19 cellular contexts compared by ENCODE assay signal in genomic region chr18:34926683-34927082, GRCh38.
A peak's percentile ranks its signal among the peaks of the same experiment; 100 is the strongest.
DNase-seq lines count a peak whose midpoint lies in the region; ATAC-seq, FAIRE-seq and TF ChIP-seq lines count a peak whose summit lies in the region.
"Had no signal": no experiment of that assay in that cellular context is flagged by ENCODE, and none has a peak within 500 bp of the region (broad histone marks: within the 10 kb centered on the region; RNA-seq: fewer than 3 reads in every experiment).

No MANE protein-coding gene starts in this region.

- no peak overlapping the region for H3K23ac ChIP-seq in trophoblast cell (ENCODE audit: low read length)

- peaks cover 13% of the 10 kb centered on the region for H3K79me1 ChIP-seq in trophoblast cell (ENCODE audit: low read length)

- H3K27me3 ChIP-seq in HepG2 (ENCODE audit: control insufficient read depth in 1 of 2, insufficient read depth in 2 of 2, low read length in 2 of 2) (no peaks in the 10 kb centered on the region), right lobe of liver (no peaks in the 10 kb centered on the region), trophoblast cell (ENCODE audit: insufficient read depth, low read length) (no peaks in the 10 kb centered on the region)
- H3K27me3 ChIP-seq: BE2C, BLaER1 had no signal

- H4K12ac ChIP-seq in trophoblast cell (ENCODE audit: low read depth, low read length), result no peak overlapping the region

- H3K4me2 ChIP-seq in HepG2 (ENCODE audit: low read depth, low read length), result peak overlapping the region; percentile 92; the same call in 1 of the 2 replicates
- no peak overlapping the region for H3K4me2 ChIP-seq in trophoblast cell (ENCODE audit: low read length)
- H3K4me2 ChIP-seq: A549, BLaER1 had no signal

- intact Hi-C loops in HepG2 (cut with micrococcal nuclease; ENCODE audit: unreplicated experiment) (loop anchor here (5.0 kb wide), 1 partner anchor 44 kb away; no protein-coding TSS in a partner anchor), right lobe of liver (cut with DNase I) (no loop called here)

- CTCF ChIA-PET in HepG2 (lab: Yijun Ruan, JAX; ENCODE audit: low intra/inter-chr PET ratio, low total read pairs), result no interaction called here

- H3K4me1 ChIP-seq in HepG2 (ENCODE audit: insufficient read depth, low read length) (peaks cover 91% of the 10 kb centered on the region), right lobe of liver (peaks cover 0 to 11% (median 0%) of the 10 kb centered on the region in 4 donors), trophoblast cell (ENCODE audit: control insufficient read depth in 1 of 2, insufficient read depth in 2 of 2, low read length in 2 of 2) (peaks cover 6 to 11% of the 10 kb centered on the region in 2 experiments)
- H3K4me1 ChIP-seq: BE2C, BLaER1 had no signal

- no peaks in the 10 kb centered on the region for H3K9me3 ChIP-seq in HepG2 (ENCODE audit: low read length)
- no peaks in the 10 kb centered on the region for H3K9me3 ChIP-seq in right lobe of liver
- no peaks in the 10 kb centered on the region for H3K9me3 ChIP-seq in trophoblast cell (ENCODE audit: insufficient read depth, low read depth, low read length)
- H3K9me3 ChIP-seq: BE2C, BLaER1 had no signal

- no peak overlapping the region for H2BK120ac ChIP-seq in trophoblast cell (ENCODE audit: insufficient read depth, low read length, poor library complexity)

- H2AK5ac ChIP-seq in trophoblast cell (ENCODE audit: low read length), result no peak overlapping the region

- no peak overlapping the region for H2BK12ac ChIP-seq in trophoblast cell (ENCODE audit: low read length)

- DNase-seq in HepG2 (ENCODE audit: low spot score) (no peak), right lobe of liver (no peak), trophoblast cell (peak; percentile 7 to 70), AG08395 (ENCODE audit: low spot score) (no peak), DMS 273 (lab: John Stamatoyannopoulos, UW; ENCODE audit: unreplicated experiment) (no peak)
- DNase-seq: BE2C; C1 segment of cervical spinal cord; CD4-positive, alpha-beta memory T cell; CD4-positive, CD25-positive, alpha-beta regulatory T cell; CD8-positive, alpha-beta memory T cell; COR-L47; DMS79 treated with DMSO at 0.1 percent for 48 hours; GF-D8 had no signal

- TF ChIP-seq RAD21 in HepG2 (CRISPR knock-in tag; IDR thresholded peaks at IDR 0.05), result no peak

- H2BK5ac ChIP-seq in trophoblast cell (ENCODE audit: low read depth, low read length, poor library complexity), result no peak overlapping the region

- TF ChIP-seq CTCF in HepG2 (CRISPR knock-in tag; IDR thresholded peaks at IDR 0.05) (no peak), right lobe of liver (IDR thresholded peaks at IDR 0.05) (no peak)

- in situ Hi-C loops in HepG2 (cut with HindIII; ENCODE audit: extremely low pct_ligation_motif_present, low pct_unique_long_range_greater_than_20kb), result no loop called here

- H2AFZ ChIP-seq in HepG2 (ENCODE audit: low read length), result no peak overlapping the region
- no peak overlapping the region for H2AFZ ChIP-seq in trophoblast cell (ENCODE audit: insufficient read depth, low read length, poor library complexity)

- H3K27ac ChIP-seq in HepG2 (ENCODE audit: extremely low read length, insufficient read depth, low read length), result no peak overlapping the region
- no peak overlapping the region for H3K27ac ChIP-seq in right lobe of liver
- no peak overlapping the region for H3K27ac ChIP-seq in trophoblast cell (ENCODE audit: low read depth, low read length)
- H3K27ac ChIP-seq: 22Rv1, BLaER1 had no signal

- no peak for FAIRE-seq in HepG2 (lab: Jason Lieb, UNC)
- FAIRE-seq: A549, G401.6, GM12891, GM19239 had no signal

- H3K9ac ChIP-seq in HepG2 (ENCODE audit: insufficient read depth, low read depth, low read length) (no peak overlapping the region; the same call in 1 of the 2 replicates), trophoblast cell (ENCODE audit: low read length) (no peak overlapping the region)
- H3K9ac ChIP-seq: BLaER1 had no signal

- H3K4me3 ChIP-seq in HepG2 (replicated peaks in 1 of 3; ENCODE audit: insufficient read depth in 1 of 3, low read depth in 2 of 3, low read length in 3 of 3), result no peak overlapping the region
- no peak overlapping the region for H3K4me3 ChIP-seq in right lobe of liver
- no peak overlapping the region for H3K4me3 ChIP-seq in trophoblast cell (ENCODE audit: low read depth, low read length)
- H3K4me3 ChIP-seq: A549, BLaER1 had no signal

- H4K8ac ChIP-seq in trophoblast cell (ENCODE audit: low read depth, low read length), result no peak overlapping the region

- no peaks in the 10 kb centered on the region for H4K20me1 ChIP-seq in HepG2 (ENCODE audit: insufficient read depth, low read length)
- H4K20me1 ChIP-seq: BLaER1 had no signal

- H3K79me2 ChIP-seq in HepG2 (ENCODE audit: insufficient read depth, low read length) (peaks cover 23% of the 10 kb centered on the region), trophoblast cell (ENCODE audit: control insufficient read depth, insufficient read depth, low read length, poor library complexity) (peaks cover 4% of the 10 kb centered on the region)

- no peaks in the 10 kb centered on the region; a peak in 1 of 5 replicates for H3K36me3 ChIP-seq in HepG2 (replicated peaks in 1 of 2; ENCODE audit: control insufficient read depth in 1 of 2, insufficient read depth in 2 of 2, low read length in 2 of 2)
- H3K36me3 ChIP-seq in right lobe of liver, result no peaks in the 10 kb centered on the region
- H3K36me3 ChIP-seq in trophoblast cell (ENCODE audit: control insufficient read depth in 1 of 2, insufficient read depth in 2 of 2, low read length in 2 of 2), result no peaks in the 10 kb centered on the region
- H3K36me3 ChIP-seq: BE2C, BLaER1 had no signal

- no peak overlapping the region for H3K14ac ChIP-seq in trophoblast cell (ENCODE audit: low read length)

- H4K91ac ChIP-seq in trophoblast cell (ENCODE audit: low read depth, low read length), result no peak overlapping the region

- no peak overlapping the region for H3K18ac ChIP-seq in trophoblast cell (ENCODE audit: low read length)

- TF ChIP-seq EP300 in HepG2 (IDR thresholded peaks at IDR 0.05; ENCODE audit: low read depth in 2 of 2, low read length in 2 of 2) (no peak), HepG2 (CRISPR knock-in tag; IDR thresholded peaks at IDR 0.05; ENCODE audit: borderline replicate concordance) (no peak)

- ATAC-seq in HepG2 (no peak), right lobe of liver (no peak)
- ATAC-seq: A549 had no signal

- TF ChIP-seq POLR2A in HepG2 (IDR thresholded peaks at IDR 0.05; ENCODE audit: insufficient read depth in 1 of 2, low read depth in 2 of 2, low read length in 2 of 2) (no peak), right lobe of liver (IDR thresholded peaks at IDR 0.05) (no peak)

- no peak overlapping the region for H3K4ac ChIP-seq in trophoblast cell (ENCODE audit: low read depth, low read length)

- no TSS peak for BruUV-seq in HepG2 (replicated peaks; lab: Mats Ljungman, UMichigan)

- POLR2A ChIA-PET in HepG2 (lab: Yijun Ruan, JAX), result no interaction called here

TF ChIP-seq in HepG2, 621 proteins besides CTCF, POLR2A, EP300 and RAD21:
- TF ChIP-seq SP5 (CRISPR knock-in tag; IDR thresholded peaks at IDR 0.05; ENCODE audit: borderline replicate concordance, low read depth) (no peak), ZNF317 (CRISPR knock-in tag; IDR thresholded peaks at IDR 0.05) (peak; percentile 95)

Comparison
In these comparisons a context has a peak if more than half of its experiments do, and no peak if none do; other contexts are left out.
1. DNase-seq: peak in trophoblast cell (2 of 2); none in HepG2 (single experiment), right lobe of liver (0 of 3), AG08395 (single experiment) and DMS 273 (single experiment).